ENCODE assay signal across 35 cellular contexts in the genomic region with DNA sequence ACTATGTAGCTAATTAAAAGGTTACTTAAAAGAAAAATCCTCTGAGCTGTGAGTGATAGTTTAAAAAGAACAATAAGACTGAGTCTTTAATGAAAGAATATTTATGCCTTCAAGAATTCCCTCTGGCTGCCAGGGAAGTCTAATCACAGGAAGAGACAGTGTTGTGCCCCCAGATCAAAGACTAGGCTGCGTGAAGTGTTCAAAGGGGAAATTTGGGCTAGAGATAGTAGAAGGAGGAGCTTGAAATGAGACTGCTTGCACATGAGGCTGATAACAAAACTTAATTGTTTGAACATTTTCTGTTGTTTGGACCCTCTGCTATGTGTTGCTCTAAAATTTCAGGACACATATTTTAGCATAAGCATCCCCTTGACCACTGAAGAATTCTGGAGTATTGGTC.
DNase-seq lines count a peak whose midpoint lies in the region; ATAC-seq, FAIRE-seq and TF ChIP-seq lines count a peak whose summit lies in the region.
"Had no signal": no experiment of that assay in that cellular context is flagged by ENCODE, and none has a peak within 500 bp of the region (broad histone marks: within the 10 kb centered on the region; RNA-seq: fewer than 3 reads in every experiment).

No MANE protein-coding gene starts in this region.

- BruUV-seq in HepG2 (replicated peaks; lab: Mats Ljungman, UMichigan) = no TSS peak

- H3K27me3 ChIP-seq in HepG2 (ENCODE audit: control insufficient read depth in 1 of 2, insufficient read depth in 2 of 2, low read length in 2 of 2) (no peaks in the 10 kb centered on the region), right lobe of liver (no peaks in the 10 kb centered on the region), smooth muscle cell (ENCODE audit: low read depth) (no peaks in the 10 kb centered on the region)
- H3K27me3 ChIP-seq: BE2C; BLaER1; BLaER1 treated with 17β-estradiol and CSF1 and Interleukin-3, amounts not matched to agents 10 nM and 100 nM had no signal

- H4K20me1 ChIP-seq in HepG2 (ENCODE audit: insufficient read depth, low read length) (no peaks in the 10 kb centered on the region), smooth muscle cell (ENCODE audit: low read depth) (no peaks in the 10 kb centered on the region)
- H4K20me1 ChIP-seq: BLaER1; BLaER1 treated with 17β-estradiol and CSF1 and Interleukin-3, amounts not matched to agents 10 nM and 100 nM had no signal

- H3F3A ChIP-seq in smooth muscle cell (ENCODE audit: low read depth) = peaks cover 6% of the 10 kb centered on the region

- H3K4me2 ChIP-seq in HepG2 (ENCODE audit: low read depth, low read length) (no peak overlapping the region), smooth muscle cell (peak overlapping the region; percentile 47)
- H3K4me2 ChIP-seq: A549; BLaER1; BLaER1 treated with 17β-estradiol and CSF1 and Interleukin-3, amounts not matched to agents 10 nM and 100 nM had no signal

- H3K9me3 ChIP-seq in HepG2 (ENCODE audit: low read length) (no peaks in the 10 kb centered on the region), right lobe of liver (no peaks in the 10 kb centered on the region), smooth muscle cell (replicated peaks; ENCODE audit: low read depth) (no peaks in the 10 kb centered on the region)
- H3K9me3 ChIP-seq: A549; BE2C; BLaER1; BLaER1 treated with 17β-estradiol and CSF1 and Interleukin-3, amounts not matched to agents 10 nM and 100 nM; Caco-2 had no signal

- H3K9me3 Mint-ChIP-seq in chondrocyte (ENCODE audit: low read depth) (no peaks in the 10 kb centered on the region), neural crest cell (no peaks in the 10 kb centered on the region)
- no peaks in the 10 kb centered on the region for H3K9me3 Mint-ChIP-seq in activated CD4-positive, alpha-beta memory T cell treated with anti-CD3 and anti-CD28 coated beads for 36 hours
- H3K9me3 Mint-ChIP-seq: CD4-positive, alpha-beta T cell; CD8-positive, alpha-beta memory T cell; CD8-positive, alpha-beta T cell had no signal

- H3K4me3 ChIP-seq in HepG2 (replicated peaks in 1 of 3; ENCODE audit: insufficient read depth in 1 of 3, low read depth in 2 of 3, low read length in 3 of 3) (no peak overlapping the region), right lobe of liver (no peak overlapping the region), smooth muscle cell (no peak overlapping the region)
- H3K4me3 ChIP-seq: A549; BLaER1; BLaER1 treated with 17β-estradiol and CSF1 and Interleukin-3, amounts not matched to agents 10 nM and 100 nM had no signal

- TF ChIP-seq CTCF in HepG2 (CRISPR knock-in tag; IDR thresholded peaks at IDR 0.05) (no peak), right lobe of liver (IDR thresholded peaks at IDR 0.05) (no peak), chondrocyte (IDR thresholded peaks at IDR 0.05) (no peak), neural crest cell (conservative IDR thresholded peaks at IDR 0.05) (no peak), smooth muscle cell (IDR thresholded peaks at IDR 0.05; ENCODE audit: borderline replicate concordance, insufficient read depth, poor library complexity, severe bottlenecking) (no peak)

- no peak for FAIRE-seq in HepG2 (lab: Jason Lieb, UNC)
- FAIRE-seq: A204.1, A549, D721Med had no signal

- 0% methylated on average over 1 of the region's 1 CpG for WGBS in HepG2 (ENCODE audit: low lambda C conversion rate)
- WGBS in right lobe of liver (ENCODE audit: insufficient coverage, low coverage, low lambda C conversion rate, missing lambda C conversion rate) = 17% methylated on average over 1 of the region's 1 CpG
- 36% methylated on average over 1 of the region's 1 CpG for WGBS in smooth muscle cell (ENCODE audit: low lambda C conversion rate)

- TF ChIP-seq RAD21 in HepG2 (CRISPR knock-in tag; IDR thresholded peaks at IDR 0.05) = no peak

- no peak overlapping the region for H3K4me3 Mint-ChIP-seq in chondrocyte (ENCODE audit: unreplicated experiment)
- no peak overlapping the region for H3K4me3 Mint-ChIP-seq in neural crest cell
- no peak overlapping the region for H3K4me3 Mint-ChIP-seq in activated CD4-positive, alpha-beta memory T cell treated with anti-CD3 and anti-CD28 coated beads for 36 hours
- H3K4me3 Mint-ChIP-seq: B cell; CD14-positive monocyte; CD4-positive, alpha-beta memory T cell; CD4-positive, alpha-beta T cell; CD4-positive, CD25-positive, alpha-beta regulatory T cell; CD8-positive, alpha-beta memory T cell; CD8-positive, alpha-beta T cell had no signal

- H3K9ac ChIP-seq in HepG2 (ENCODE audit: insufficient read depth, low read depth, low read length) (no peak overlapping the region), smooth muscle cell (ENCODE audit: low read depth) (no peak overlapping the region)
- H3K9ac ChIP-seq: BLaER1; BLaER1 treated with 17β-estradiol and CSF1 and Interleukin-3, amounts not matched to agents 10 nM and 100 nM had no signal

- no peak for TF ChIP-seq EP300 in HepG2 (IDR thresholded peaks at IDR 0.05; ENCODE audit: low read depth in 2 of 2, low read length in 2 of 2)
- TF ChIP-seq EP300 in HepG2 (CRISPR knock-in tag; IDR thresholded peaks at IDR 0.05; ENCODE audit: borderline replicate concordance) = no peak

- H3K4me1 Mint-ChIP-seq in chondrocyte (ENCODE audit: low read depth) (peaks cover 27% of the 10 kb centered on the region), neural crest cell (peaks cover 21% of the 10 kb centered on the region)
- H3K4me1 Mint-ChIP-seq in activated CD4-positive, alpha-beta memory T cell treated with anti-CD3 and anti-CD28 coated beads for 36 hours (ENCODE audit: low read depth) = no peaks in the 10 kb centered on the region
- H3K4me1 Mint-ChIP-seq: B cell; CD14-positive monocyte; CD4-positive, alpha-beta memory T cell; CD4-positive, CD25-positive, alpha-beta regulatory T cell; CD8-positive, alpha-beta memory T cell had no signal

- DNase-seq in HepG2 (ENCODE audit: low spot score) (peak; percentile 12), right lobe of liver (no peak), chondrocyte (ENCODE audit: low spot score) (no peak), neural crest cell (ENCODE audit: low read depth, low spot score) (no peak), smooth muscle cell (lab: John Stamatoyannopoulos, UW; ENCODE audit: unreplicated experiment) (no peak), COLO668 (lab: John Stamatoyannopoulos, UW; ENCODE audit: unreplicated experiment) (no peak), foreskin melanocyte (no peak)
- DNase-seq in activated CD4-positive, alpha-beta memory T cell treated with anti-CD3 and anti-CD28 coated beads for 36 hours = no peak
- DNase-seq: 8988T; ACHN; AML-193; BE2C; C1 segment of cervical spinal cord; Caco-2; Calu3; CD4-positive, alpha-beta memory T cell; CD4-positive, alpha-beta T cell; CD4-positive, CD25-positive, alpha-beta regulatory T cell; CD8-positive, alpha-beta memory T cell; CD8-positive, alpha-beta T cell; COR-L47; DMS 273 treated with DMSO at 0.1 percent for 48 hours; DMS153; DMS53; DND-41; EL had no signal

- no peaks in the 10 kb centered on the region for H3K79me2 ChIP-seq in HepG2 (ENCODE audit: insufficient read depth, low read length)
- no peaks in the 10 kb centered on the region for H3K79me2 ChIP-seq in smooth muscle cell (ENCODE audit: low read depth)

- POLR2A ChIA-PET in HepG2 (lab: Yijun Ruan, JAX) = no interaction called here
- POLR2A ChIA-PET in activated CD4-positive, alpha-beta memory T cell treated with anti-CD3 and anti-CD28 coated beads for 36 hours (lab: Charles Lee) = no interaction called here

- H3K27ac Mint-ChIP-seq in chondrocyte (ENCODE audit: unreplicated experiment) = peak overlapping the region; percentile 62
- H3K27ac Mint-ChIP-seq in neural crest cell (ENCODE audit: unreplicated experiment) = peak overlapping the region; percentile 10
- H3K27ac Mint-ChIP-seq in activated CD4-positive, alpha-beta memory T cell treated with anti-CD3 and anti-CD28 coated beads for 36 hours = no peak overlapping the region
- H3K27ac Mint-ChIP-seq: B cell; CD4-positive, alpha-beta memory T cell; CD4-positive, alpha-beta T cell; CD4-positive, CD25-positive, alpha-beta regulatory T cell; CD8-positive, alpha-beta memory T cell; CD8-positive, alpha-beta T cell had no signal

- CTCF ChIA-PET in HepG2 (lab: Yijun Ruan, JAX; ENCODE audit: low intra/inter-chr PET ratio, low total read pairs) = no interaction called here
- CTCF ChIA-PET in activated CD4-positive, alpha-beta memory T cell treated with anti-CD3 and anti-CD28 coated beads for 36 hours (lab: Charles Lee) = no interaction called here

- in situ Hi-C loops in HepG2 (cut with HindIII; ENCODE audit: extremely low pct_ligation_motif_present, low pct_unique_long_range_greater_than_20kb) = no loop called here

- no peak overlapping the region for H2AFZ ChIP-seq in HepG2 (ENCODE audit: low read length)
- H2AFZ ChIP-seq in smooth muscle cell (ENCODE audit: low read depth) = no peak overlapping the region

- no peaks in the 10 kb centered on the region for H3K36me3 ChIP-seq in HepG2 (replicated peaks in 1 of 2; ENCODE audit: control insufficient read depth in 1 of 2, insufficient read depth in 2 of 2, low read length in 2 of 2)
- no peaks in the 10 kb centered on the region for H3K36me3 ChIP-seq in right lobe of liver
- no peaks in the 10 kb centered on the region for H3K36me3 ChIP-seq in smooth muscle cell (ENCODE audit: low read depth)
- H3K36me3 ChIP-seq: BE2C; BLaER1; BLaER1 treated with 17β-estradiol and CSF1 and Interleukin-3, amounts not matched to agents 10 nM and 100 nM had no signal

- ATAC-seq in HepG2 (peak; percentile 68), right lobe of liver (no peak)
- ATAC-seq: A549; CD8-positive, alpha-beta T cell had no signal

- TF ChIP-seq POLR2A in HepG2 (IDR thresholded peaks at IDR 0.05; ENCODE audit: insufficient read depth in 1 of 2, low read depth in 2 of 2, low read length in 2 of 2) = no peak
- no peak for TF ChIP-seq POLR2A in right lobe of liver (IDR thresholded peaks at IDR 0.05)

- intact Hi-C loops in HepG2 (cut with micrococcal nuclease; ENCODE audit: unreplicated experiment) (no loop called here), right lobe of liver (cut with DNase I) (no loop called here)
- intact Hi-C loops in activated CD4-positive, alpha-beta memory T cell treated with anti-CD3 and anti-CD28 coated beads for 36 hours (cut with micrococcal nuclease) = no loop called here

- H3K36me3 Mint-ChIP-seq in chondrocyte (ENCODE audit: low read depth) (no peaks in the 10 kb centered on the region), neural crest cell (ENCODE audit: low read depth) (no peaks in the 10 kb centered on the region)
- no peaks in the 10 kb centered on the region for H3K36me3 Mint-ChIP-seq in activated CD4-positive, alpha-beta memory T cell treated with anti-CD3 and anti-CD28 coated beads for 36 hours
- H3K36me3 Mint-ChIP-seq: CD14-positive monocyte; CD4-positive, alpha-beta memory T cell; CD4-positive, CD25-positive, alpha-beta regulatory T cell; CD8-positive, alpha-beta memory T cell; CD8-positive, alpha-beta T cell had no signal

- H3K4me1 ChIP-seq in HepG2 (ENCODE audit: insufficient read depth, low read length) = peaks cover 11% of the 10 kb centered on the region
- H3K4me1 ChIP-seq in right lobe of liver = no peaks in the 10 kb centered on the region
- no peaks in the 10 kb centered on the region for H3K4me1 ChIP-seq in smooth muscle cell (ENCODE audit: low read depth)
- H3K4me1 ChIP-seq: A549, BE2C, BLaER1, Caco-2 had no signal

- H3K27me3 Mint-ChIP-seq in chondrocyte (ENCODE audit: low read depth) = no peaks in the 10 kb centered on the region
- H3K27me3 Mint-ChIP-seq in neural crest cell (ENCODE audit: low read depth) = no peaks in the 10 kb centered on the region
- no peaks in the 10 kb centered on the region for H3K27me3 Mint-ChIP-seq in activated CD4-positive, alpha-beta memory T cell treated with anti-CD3 and anti-CD28 coated beads for 36 hours
- H3K27me3 Mint-ChIP-seq: B cell; CD4-positive, alpha-beta T cell; CD4-positive, CD25-positive, alpha-beta regulatory T cell had no signal

- H3K27ac ChIP-seq in HepG2 (ENCODE audit: extremely low read length, insufficient read depth, low read length) = no peak overlapping the region
- H3K27ac ChIP-seq in right lobe of liver = no peak overlapping the region
- H3K27ac ChIP-seq in smooth muscle cell (ENCODE audit: low read depth) = peak overlapping the region; percentile 53
- H3K27ac ChIP-seq: 22Rv1; A549; BLaER1; BLaER1 treated with 17β-estradiol and CSF1 and Interleukin-3, amounts not matched to agents 10 nM and 100 nM; C4-2B had no signal
